In genomic region chr20:16804793-16805187, GRCh38 we compare ENCODE assay signal across 21 cellular contexts. TPM values are rescaled to one million over a fixed set of nuclear protein-coding genes. Genes with fewer than 3 reads are reported as not detected.
DNase-seq lines count a peak whose midpoint lies in the region; ATAC-seq and TF ChIP-seq lines count a peak whose summit lies in the region.
"Had no signal": no experiment of that assay in that cellular context is flagged by ENCODE, and none has a peak within 500 bp of the region (broad histone marks: within the 10 kb centered on the region; RNA-seq: fewer than 3 reads in every experiment).

No MANE protein-coding gene starts in this region.

- H3K36me3 Mint-ChIP-seq in endodermal cell (ENCODE audit: low read depth) = no peaks in the 10 kb centered on the region
- no peaks in the 10 kb centered on the region for H3K36me3 Mint-ChIP-seq in neural progenitor cell
- no peaks in the 10 kb centered on the region for H3K36me3 Mint-ChIP-seq in T-helper 2 cell treated with Interferon-gamma antibody and Interleukin-4, amounts not matched to agents 5 μg/mL and 100 μg/mL, for 36 hours (ENCODE audit: low read depth)
- no peaks in the 10 kb centered on the region for H3K36me3 Mint-ChIP-seq in activated CD4-positive, alpha-beta T cell treated with anti-CD3 and anti-CD28 coated beads for 36 hours (ENCODE audit: low read depth)
- H3K36me3 Mint-ChIP-seq: CD14-positive monocyte; CD4-positive, alpha-beta memory T cell; CD4-positive, CD25-positive, alpha-beta regulatory T cell; CD8-positive, alpha-beta memory T cell had no signal

- no peaks in the 10 kb centered on the region for H3K79me2 ChIP-seq in neural progenitor cell (ENCODE audit: low read depth)

- H2AFZ ChIP-seq in neural progenitor cell (replicated peaks) = peak overlapping the region; percentile 32

- no peak overlapping the region for H3K4me3 Mint-ChIP-seq in endodermal cell
- H3K4me3 Mint-ChIP-seq in neural progenitor cell = no peak overlapping the region
- H3K4me3 Mint-ChIP-seq in T-helper 2 cell treated with Interferon-gamma antibody and Interleukin-4, amounts not matched to agents 5 μg/mL and 100 μg/mL, for 36 hours = no peak overlapping the region
- H3K4me3 Mint-ChIP-seq in activated CD4-positive, alpha-beta T cell treated with anti-CD3 and anti-CD28 coated beads for 36 hours = no peak overlapping the region
- H3K4me3 Mint-ChIP-seq: CD14-positive monocyte; CD4-positive, alpha-beta memory T cell; CD4-positive, CD25-positive, alpha-beta regulatory T cell; CD8-positive, alpha-beta memory T cell had no signal

- peaks cover 27% of the 10 kb centered on the region for H3K4me1 Mint-ChIP-seq in endodermal cell
- H3K4me1 Mint-ChIP-seq in neural progenitor cell = peaks cover 2% of the 10 kb centered on the region
- no peaks in the 10 kb centered on the region for H3K4me1 Mint-ChIP-seq in T-helper 2 cell treated with Interferon-gamma antibody and Interleukin-4, amounts not matched to agents 5 μg/mL and 100 μg/mL, for 36 hours (ENCODE audit: low read depth)
- no peaks in the 10 kb centered on the region for H3K4me1 Mint-ChIP-seq in activated CD4-positive, alpha-beta T cell treated with anti-CD3 and anti-CD28 coated beads for 36 hours
- H3K4me1 Mint-ChIP-seq: CD14-positive monocyte had no signal

- H3K27me3 Mint-ChIP-seq in endodermal cell (ENCODE audit: insufficient read depth) (peaks cover 2% of the 10 kb centered on the region), neural progenitor cell (ENCODE audit: insufficient read depth, low read depth) (no peaks in the 10 kb centered on the region)
- H3K27me3 Mint-ChIP-seq in T-helper 2 cell treated with Interferon-gamma antibody and Interleukin-4, amounts not matched to agents 5 μg/mL and 100 μg/mL, for 36 hours (ENCODE audit: low read depth) = peaks cover 29% of the 10 kb centered on the region
- H3K27me3 Mint-ChIP-seq in activated CD4-positive, alpha-beta T cell treated with anti-CD3 and anti-CD28 coated beads for 36 hours = peaks cover 43% of the 10 kb centered on the region

- POLR2A ChIA-PET in A673 (lab: Charles Lee; ENCODE audit: low non-redundant PET) = no interaction called here
- POLR2A ChIA-PET in activated CD4-positive, alpha-beta T cell treated with anti-CD3 and anti-CD28 coated beads for 36 hours (lab: Charles Lee) = no interaction called here

- H3K4me2 ChIP-seq in neural progenitor cell = peak overlapping the region; percentile 21
- H3K4me2 ChIP-seq: BLaER1 had no signal

- peak overlapping the region; percentile 47 for H3K9ac ChIP-seq in SK-N-MC (ENCODE audit: insufficient read length)
- H3K9ac ChIP-seq in endodermal cell (ENCODE audit: extremely low read depth, low read length, poor library complexity, severe bottlenecking) = no peak overlapping the region
- no peak overlapping the region for H3K9ac ChIP-seq in neural progenitor cell
- H3K9ac ChIP-seq: BLaER1 had no signal

- ATAC-seq in activated CD4-positive, alpha-beta T cell treated with anti-CD3 and anti-CD28 coated beads for 36 hours = no peak

- H3K36me3 ChIP-seq in A673 (ENCODE audit: insufficient read depth, low read length, poor library complexity, severe bottlenecking) = no peaks in the 10 kb centered on the region
- no peaks in the 10 kb centered on the region for H3K36me3 ChIP-seq in SK-N-MC (ENCODE audit: insufficient read depth, low read length)
- no peaks in the 10 kb centered on the region for H3K36me3 ChIP-seq in endodermal cell (ENCODE audit: control insufficient read depth, insufficient read depth, low read length)
- no peaks in the 10 kb centered on the region for H3K36me3 ChIP-seq in neural progenitor cell
- H3K36me3 ChIP-seq: BE2C, BLaER1 had no signal

- no TSS peak for BruUV-seq in A673 (replicated peaks; lab: Mats Ljungman, UMichigan)

- H3K9me3 ChIP-seq in A673 (ENCODE audit: low read depth, low read length, poor library complexity, severe bottlenecking) (no peaks in the 10 kb centered on the region), SK-N-MC (ENCODE audit: low read depth, low read length) (no peaks in the 10 kb centered on the region), endodermal cell (ENCODE audit: control insufficient read depth, low read length) (peaks cover 7% of the 10 kb centered on the region), neural progenitor cell (ENCODE audit: low read depth) (no peaks in the 10 kb centered on the region)
- H3K9me3 ChIP-seq: A549, BE2C, BLaER1 had no signal

- CTCF ChIA-PET in A673 (lab: Charles Lee) = interaction anchor here (1.4 to 2.7 kb wide), 4 partner anchors 17 to 638 kb away, joined by 5 to 34 read pairs (median 10); no protein-coding TSS in a partner anchor
- CTCF ChIA-PET in activated CD4-positive, alpha-beta T cell treated with anti-CD3 and anti-CD28 coated beads for 36 hours (lab: Charles Lee) = interaction anchor here (1.0 to 4.0 kb wide), 7 partner anchors 9 to 627 kb away, joined by 3 to 59 read pairs (median 6); no protein-coding TSS in a partner anchor

- H3K27ac Mint-ChIP-seq in endodermal cell (no peak overlapping the region), neural progenitor cell (no peak overlapping the region)
- no peak overlapping the region for H3K27ac Mint-ChIP-seq in T-helper 2 cell treated with Interferon-gamma antibody and Interleukin-4, amounts not matched to agents 5 μg/mL and 100 μg/mL, for 36 hours
- no peak overlapping the region for H3K27ac Mint-ChIP-seq in activated CD4-positive, alpha-beta T cell treated with anti-CD3 and anti-CD28 coated beads for 36 hours
- H3K27ac Mint-ChIP-seq: CD14-positive monocyte; CD4-positive, CD25-positive, alpha-beta regulatory T cell; CD8-positive, alpha-beta memory T cell had no signal

- TF ChIP-seq CTCF in A673 (conservative IDR thresholded peaks at IDR 0.05; ENCODE audit: low read depth, low read length) (no peak), endodermal cell (conservative IDR thresholded peaks at IDR 0.05) (no peak), neural progenitor cell (IDR thresholded peaks at IDR 0.05) (no peak)

- H4K20me1 ChIP-seq in neural progenitor cell (ENCODE audit: low read depth) = no peaks in the 10 kb centered on the region
- H4K20me1 ChIP-seq: BLaER1 had no signal

- 84 to 85% methylated on average over 5 to 6 of the region's 6 CpGs for WGBS in endodermal cell (ENCODE audit: insufficient coverage in 1 of 2, insufficient read length in 1 of 2), 2 experiments

- intact Hi-C loops in A673 (cut with micrococcal nuclease; ENCODE audit: unreplicated experiment) = loop anchor here (1.0 to 10.0 kb wide), 8 partner anchors 364 to 1193 kb away; partner anchors contain the start of gene BFSP1
- intact Hi-C loops in activated CD4-positive, alpha-beta T cell treated with anti-CD3 and anti-CD28 coated beads for 36 hours (cut with DNase I, micrococcal nuclease) = loop anchor here in 1 of 2 experiments (1.0 to 10.0 kb wide), 5 partner anchors 17 to 1093 kb away; no protein-coding TSS in a partner anchor

- peaks cover 28% of the 10 kb centered on the region for H3K4me1 ChIP-seq in A673 (ENCODE audit: insufficient read depth, low read length, poor library complexity, severe bottlenecking)
- peaks cover 2% of the 10 kb centered on the region for H3K4me1 ChIP-seq in endodermal cell (ENCODE audit: control insufficient read depth, insufficient read depth, low read length)
- H3K4me1 ChIP-seq in neural progenitor cell = peaks cover 8% of the 10 kb centered on the region
- H3K4me1 ChIP-seq: BE2C had no signal

- H3K4me3 ChIP-seq in A673 (ENCODE audit: low read depth, low read length, poor library complexity, severe bottlenecking) = no peak overlapping the region
- no peak overlapping the region for H3K4me3 ChIP-seq in SK-N-MC
- no peak overlapping the region for H3K4me3 ChIP-seq in endodermal cell (ENCODE audit: low read length)
- H3K4me3 ChIP-seq in neural progenitor cell = no peak overlapping the region
- H3K4me3 ChIP-seq: A549, BLaER1 had no signal

- no peaks in the 10 kb centered on the region for H3F3A ChIP-seq in neural progenitor cell (ENCODE audit: low read depth)

- DNase-seq in A673 (ENCODE audit: low spot score) (no peak), SK-N-MC (ENCODE audit: low read depth, low spot score) (no peak), endodermal cell (peak; percentile 62), neural progenitor cell (ENCODE audit: low spot score) (no peak), occipital lobe (lab: John Stamatoyannopoulos, UW) (no peak)
- no peak for DNase-seq in T-helper 2 cell treated with Interferon-gamma antibody and Interleukin-4, amounts not matched to agents 5 μg/mL and 100 μg/mL, for 36 hours (ENCODE audit: low spot score)
- DNase-seq in activated CD4-positive, alpha-beta T cell treated with anti-CD3 and anti-CD28 coated beads for 36 hours = no peak
- DNase-seq: ACHN; BE2C; CD4-positive, alpha-beta memory T cell; CD4-positive, CD25-positive, alpha-beta regulatory T cell; CD8-positive, alpha-beta memory T cell; COR-L47; DMS53; GF-D8 had no signal

- H3K9me3 Mint-ChIP-seq in endodermal cell (peaks cover 3% of the 10 kb centered on the region), neural progenitor cell (no peaks in the 10 kb centered on the region)
- H3K9me3 Mint-ChIP-seq in T-helper 2 cell treated with Interferon-gamma antibody and Interleukin-4, amounts not matched to agents 5 μg/mL and 100 μg/mL, for 36 hours = no peaks in the 10 kb centered on the region
- H3K9me3 Mint-ChIP-seq in activated CD4-positive, alpha-beta T cell treated with anti-CD3 and anti-CD28 coated beads for 36 hours (ENCODE audit: low read depth) = no peaks in the 10 kb centered on the region
- H3K9me3 Mint-ChIP-seq: CD14-positive monocyte; CD4-positive, CD25-positive, alpha-beta regulatory T cell; CD8-positive, alpha-beta memory T cell had no signal

- H3K27me3 ChIP-seq in A673 (replicated peaks; ENCODE audit: insufficient read depth, low read depth, low read length, poor library complexity) (no peaks in the 10 kb centered on the region), endodermal cell (ENCODE audit: control insufficient read depth, insufficient read depth, low read length, poor library complexity, severe bottlenecking) (no peaks in the 10 kb centered on the region), neural progenitor cell (no peaks in the 10 kb centered on the region)
- H3K27me3 ChIP-seq: BLaER1 had no signal

- H3K27ac ChIP-seq in A673 (ENCODE audit: low read depth, low read length, poor library complexity, severe bottlenecking) (peak overlapping the region; percentile 14), SK-N-MC (peak overlapping the region; percentile 79), endodermal cell (ENCODE audit: low read depth, low read length) (no peak overlapping the region), neural progenitor cell (no peak overlapping the region)
- H3K27ac ChIP-seq: 22Rv1, A549, BLaER1 had no signal

RNA-seq across cellular contexts. Expression of gene OTOR, which starts 56.6 kb away (rescaled TPM):
- total RNA-seq in A673 (2021) (not detected in 2 replicates), endodermal cell (not detected), neural progenitor cell (ENCODE audit: low replicate concordance) (not detected in 2 replicates), occipital lobe (0.47 TPM)
- polyA plus RNA-seq in endodermal cell (2013, experiment 1 of 2) = not detected
- polyA plus RNA-seq in endodermal cell (2013, experiment 2 of 2) = not detected
- total RNA-seq in activated CD4-positive, alpha-beta T cell treated with anti-CD3 and anti-CD28 coated beads for 36 hours = not detected
- total RNA-seq: A172; CD4-positive, alpha-beta memory T cell; CD4-positive, CD25-positive, alpha-beta regulatory T cell; CD8-positive, alpha-beta memory T cell had no signal
- polyA plus RNA-seq: A549; AG04450; CD14-positive monocyte; CD4-positive, alpha-beta memory T cell; CD4-positive, CD25-positive, alpha-beta regulatory T cell; CD8-positive, alpha-beta memory T cell had no signal

Comparison
In these comparisons a context has a peak if more than half of its experiments do, and no peak if none do; other contexts are left out.
1. H3K27ac ChIP-seq: peak in A673 (single experiment) and SK-N-MC (single experiment); none in endodermal cell (single experiment) and neural progenitor cell (single experiment).